14 cellular contexts compared by ENCODE assay signal in the genomic region with DNA sequence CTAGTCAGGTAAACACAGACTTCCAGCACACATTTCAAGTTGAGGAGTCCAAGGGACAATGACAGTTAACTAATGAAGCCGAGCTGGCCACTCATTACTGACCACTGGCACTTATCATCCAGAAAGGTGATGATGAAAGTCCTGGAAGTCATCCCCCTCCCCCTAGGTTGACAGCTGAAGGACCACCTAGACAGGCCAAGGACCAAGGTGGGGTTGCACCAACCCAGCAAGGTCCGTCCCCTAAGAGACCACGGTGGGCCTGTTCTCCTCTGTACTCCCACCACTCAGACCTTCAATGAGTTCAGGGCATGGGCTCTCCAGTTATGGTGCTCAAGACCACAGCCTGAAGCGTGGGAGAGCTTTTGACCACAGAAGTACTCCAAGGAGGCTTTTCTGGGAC. TPM values are rescaled to one million over a fixed set of nuclear protein-coding genes. Genes with fewer than 3 reads are reported as not detected.
DNase-seq lines count a peak whose midpoint lies in the region; ATAC-seq, FAIRE-seq and TF ChIP-seq lines count a peak whose summit lies in the region.
"Had no signal": no experiment of that assay in that cellular context is flagged by ENCODE, and none has a peak within 500 bp of the region (broad histone marks: within the 10 kb centered on the region; RNA-seq: fewer than 3 reads in every experiment).

No MANE protein-coding gene starts in this region.

- peak overlapping the region; percentile 89 to 97 (median 93) for H3K27ac ChIP-seq in body of pancreas
- H3K27ac ChIP-seq in right atrium auricular region, result peak overlapping the region; percentile 88 to 94
- peak overlapping the region; percentile 78 to 89 (median 82) for H3K27ac ChIP-seq in pancreas
- peak overlapping the region; percentile 79 to 83 (median 82) for H3K27ac ChIP-seq in transverse colon
- H3K27ac ChIP-seq in MM.1S (ENCODE audit: low read length), result no peak overlapping the region
- H3K27ac ChIP-seq: colonic mucosa had no signal

- DNase-seq in body of pancreas (no peak), right atrium auricular region (ENCODE audit: low spot score) (no peak), pancreas (no peak), transverse colon (no peak), MM.1S (no peak), OCI-M2 (lab: John Stamatoyannopoulos, UW; ENCODE audit: unreplicated experiment) (no peak)
- DNase-seq: activated CD4-positive, alpha-beta T cell treated with anti-CD3 and anti-CD28 coated beads, Interleukin-2, amount 10 ng/mL, durations not matched to agents 24 days and 14 days; activated T-cell treated with anti-CD3 and anti-CD28 coated beads, Interleukin-2, amount 50 U/mL, for 48 hours; CD4-positive, CD25-positive, alpha-beta regulatory T cell; colonic mucosa; NCI-H526 treated with DMSO at 0.1 percent for 48 hours; trophoblast cell had no signal

- H3K4me2 ChIP-seq in MM.1S (ENCODE audit: low read depth, low read length), result no peak overlapping the region

- TF ChIP-seq CTCF in body of pancreas (IDR thresholded peaks at IDR 0.05) (no peak), right atrium auricular region (IDR thresholded peaks at IDR 0.05) (no peak), pancreas (IDR thresholded peaks at IDR 0.05) (no peak), transverse colon (IDR thresholded peaks at IDR 0.05) (no peak), MM.1S (IDR thresholded peaks at IDR 0.05; ENCODE audit: low read length) (no peak)

- no peaks in the 10 kb centered on the region for H3K79me2 ChIP-seq in MM.1S (ENCODE audit: low read length)

- H3F3A ChIP-seq in MM.1S (ENCODE audit: insufficient read depth, low read length), result 0 out of 2 replicates have a peak, but pooled peaks cover 3% of the 10 kb centered on the region

- TF ChIP-seq EP300 in transverse colon (IDR thresholded peaks at IDR 0.05; ENCODE audit: low read depth), result no peak

- H3K4me3 ChIP-seq in body of pancreas (no peak overlapping the region), right atrium auricular region (no peak overlapping the region), pancreas (no peak overlapping the region), transverse colon (no peak overlapping the region), MM.1S (ENCODE audit: low read length) (no peak overlapping the region)
- H3K4me3 ChIP-seq: colonic mucosa had no signal

- H3K9me2 ChIP-seq in MM.1S (replicated peaks; ENCODE audit: insufficient read depth, low read length), result no peaks in the 10 kb centered on the region

- ATAC-seq in body of pancreas (no peak), pancreas (no peak), GM21526 (IDR thresholded peaks at IDR 0.05; ENCODE audit: low FRiP score, unreplicated experiment) (no peak), HG03159 (IDR thresholded peaks at IDR 0.05; ENCODE audit: unreplicated experiment) (no peak)

- no peak for TF ChIP-seq POLR2A in body of pancreas (IDR thresholded peaks at IDR 0.05)
- TF ChIP-seq POLR2A in transverse colon (IDR thresholded peaks at IDR 0.05), result no peak

- intact Hi-C loops in body of pancreas (cut with DNase I) (no loop called here), pancreas (cut with DNase I) (no loop called here), transverse colon (cut with DNase I; ENCODE audit: low total_unique reads) (loop anchor here (5.0 kb wide), 1 partner anchor 748 kb away; a partner anchor contains a TSS)

- peaks cover 48% of the 10 kb centered on the region for H3K4me1 ChIP-seq in body of pancreas
- peaks cover 0 to 86% of the 10 kb centered on the region in 2 donors for H3K4me1 ChIP-seq in right atrium auricular region
- H3K4me1 ChIP-seq in pancreas, result peaks cover 9 to 42% (median 15%) of the 10 kb centered on the region in 3 donors
- peaks cover 6 to 16% (median 7%) of the 10 kb centered on the region in 4 donors for H3K4me1 ChIP-seq in transverse colon
- peaks cover 5% of the 10 kb centered on the region for H3K4me1 ChIP-seq in MM.1S (ENCODE audit: low read length)
- H3K4me1 ChIP-seq: colonic mucosa had no signal

- no peak for FAIRE-seq in pancreas (lab: Jason Lieb, UNC)

- 98 to 100% methylated on average over 3 to 4 of the region's 4 CpGs for WGBS in body of pancreas, 2 donors
- WGBS in pancreas, 2 donors, result 92 to 96% methylated on average over 4 of the region's 4 CpGs
- WGBS in transverse colon (ENCODE audit: low coverage in 1 of 2), 2 donors, result 98% methylated on average over 4 of the region's 4 CpGs; no CpG with 5 or more reads in 1 of the 2 donors

- no peak overlapping the region for H3K9ac ChIP-seq in MM.1S (ENCODE audit: low read length)

- in situ Hi-C loops in transverse colon (cut with MboI; ENCODE audit: low pct_ligation_motif_present in 1 of 4, low pct_unique_long_range_greater_than_20kb in 1 of 4, low sequenced_read_pairs in 3 of 4), result no loop called here

- H3K27me3 ChIP-seq in body of pancreas, result no peaks in the 10 kb centered on the region
- H3K27me3 ChIP-seq in right atrium auricular region, result no peaks in the 10 kb centered on the region
- H3K27me3 ChIP-seq in pancreas, result no peaks in the 10 kb centered on the region
- no peaks in the 10 kb centered on the region for H3K27me3 ChIP-seq in transverse colon
- H3K27me3 ChIP-seq in MM.1S (replicated peaks; ENCODE audit: insufficient read depth, low read length), result no peaks in the 10 kb centered on the region
- H3K27me3 ChIP-seq: colonic mucosa had no signal

- H3K9me3 ChIP-seq in body of pancreas (no peaks in the 10 kb centered on the region), right atrium auricular region (no peaks in the 10 kb centered on the region), pancreas (no peaks in the 10 kb centered on the region), transverse colon (no peaks in the 10 kb centered on the region), MM.1S (replicated peaks; ENCODE audit: insufficient read depth, low read length) (no peaks in the 10 kb centered on the region)
- H3K9me3 ChIP-seq: colonic mucosa had no signal

- H3K36me3 ChIP-seq in body of pancreas (replicated peaks in 1 of 2; ENCODE audit: insufficient read depth in 1 of 2, low read depth in 2 of 2) (peaks cover 0 to 11% of the 10 kb centered on the region in 2 donors), right atrium auricular region (peaks cover 45% of the 10 kb centered on the region), pancreas (peaks cover 4 to 31% (median 10%) of the 10 kb centered on the region in 3 donors), transverse colon (peaks cover 0 to 36% (median 12%) of the 10 kb centered on the region in 4 donors), MM.1S (replicated peaks; ENCODE audit: insufficient read depth, low read length) (no peaks in the 10 kb centered on the region)
- H3K36me3 ChIP-seq: colonic mucosa had no signal

- H2AFZ ChIP-seq in MM.1S (ENCODE audit: low read length), result no peak overlapping the region

- no peaks in the 10 kb centered on the region for H4K20me1 ChIP-seq in MM.1S (ENCODE audit: insufficient read depth, low read length)

RNA-seq across cellular contexts. Expression of a gene that starts 13.2 kb away (rescaled TPM):
- 10 to 100 TPM; 32.3 to 57.9 TPM for total RNA-seq in body of pancreas
- total RNA-seq in right atrium auricular region, result 10 to 100 TPM; 60.5 to 65.4 TPM
- 10 to 100 TPM; 52.8 to 85.7 (median 64.3) TPM for total RNA-seq in pancreas
- polyA plus RNA-seq in pancreas, result 10 to 100 TPM; 28.3 to 34.7 TPM
- total RNA-seq in transverse colon, result 10 to 100 TPM; 22.1 to 53.5 (median 32.7) TPM
- total RNA-seq: CD4-positive, CD25-positive, alpha-beta regulatory T cell had no signal
- polyA plus RNA-seq: CD4-positive, CD25-positive, alpha-beta regulatory T cell had no signal

RNA-seq across cellular contexts. Expression of a gene that starts 43.0 kb away (rescaled TPM):
- 1 to 10 TPM; 4.2 to 4.3 TPM for total RNA-seq in body of pancreas
- total RNA-seq in right atrium auricular region, result 10 to 100 TPM; 13.4 to 96.7 TPM
- total RNA-seq in pancreas, result 1 to 10 TPM in 5 of 6 donors, under 1 TPM in 1; 0.83 to 6.6 (median 1.9) TPM
- polyA plus RNA-seq in pancreas, result 10 to 100 TPM in 1 of 2 donors, 1 to 10 TPM in 1; 3.3 to 10.7 TPM
- total RNA-seq in transverse colon, result 10 to 100 TPM in 3 of 4 donors, 1 to 10 TPM in 1; 9.7 to 43.4 (median 19.7) TPM
- total RNA-seq: CD4-positive, CD25-positive, alpha-beta regulatory T cell had no signal
- polyA plus RNA-seq: CD4-positive, CD25-positive, alpha-beta regulatory T cell had no signal
